Comparison of ENCODE assay signal across 13 cellular contexts in genomic region chr2:70068119-70068518, GRCh38. TPM values are rescaled to one million over a fixed set of nuclear protein-coding genes. Genes with fewer than 3 reads are reported as not detected.
DNase-seq lines count a peak whose midpoint lies in the region; ATAC-seq and TF ChIP-seq lines count a peak whose summit lies in the region.
"Had no signal": no experiment of that assay in that cellular context is flagged by ENCODE, and none has a peak within 500 bp of the region (broad histone marks: within the 10 kb centered on the region; RNA-seq: fewer than 3 reads in every experiment).

No MANE protein-coding gene starts in this region.

- no peaks in the 10 kb centered on the region for H3K27me3 ChIP-seq in CD8-positive, alpha-beta T cell (ENCODE audit: insufficient read depth, low read length)
- no peaks in the 10 kb centered on the region for H3K27me3 ChIP-seq in esophagus squamous epithelium
- no peaks in the 10 kb centered on the region for H3K27me3 ChIP-seq in psoas muscle (ENCODE audit: insufficient read depth in 3 of 3, low read length in 2 of 3)

- intact Hi-C loops in CD8-positive, alpha-beta T cell (cut with DNase I, micrococcal nuclease): loop anchor here in 1 of 2 experiments (5.0 kb wide), 1 partner anchor 151 kb away; the partner anchor contains the start of gene MXD1
- intact Hi-C loops in esophagus squamous epithelium (cut with DNase I): no loop called here
- intact Hi-C loops in psoas muscle (cut with DNase I): loop anchor here in 1 of 2 donors (5.0 kb wide), 1 partner anchor 156 kb away; no protein-coding TSS in a partner anchor

- H3K4me1 ChIP-seq in CD8-positive, alpha-beta T cell (ENCODE audit: insufficient read depth, low read length): peaks cover 36% of the 10 kb centered on the region
- H3K4me1 ChIP-seq in esophagus squamous epithelium (peaks cover 5 to 41% (median 19%) of the 10 kb centered on the region in 3 donors), psoas muscle (peaks cover 28% of the 10 kb centered on the region)

- H3K9me3 Mint-ChIP-seq in CD8-positive, alpha-beta T cell: no peaks in the 10 kb centered on the region
- no peaks in the 10 kb centered on the region for H3K9me3 Mint-ChIP-seq in WTC11

- H3K4me3 ChIP-seq in CD8-positive, alpha-beta T cell (ENCODE audit: low read depth, low read length): no peak overlapping the region
- H3K4me3 ChIP-seq in esophagus squamous epithelium (no peak overlapping the region), psoas muscle (no peak overlapping the region)
- H3K4me3 ChIP-seq: PC-9 had no signal

- WGBS in esophagus squamous epithelium, 2 donors: 81 to 98% methylated on average over 2 of the region's 3 CpGs
- 85 to 99% (median 92%) methylated on average over 3 of the region's 3 CpGs for WGBS in psoas muscle, 3 donors

- no peaks in the 10 kb centered on the region for H3K27me3 Mint-ChIP-seq in CD8-positive, alpha-beta T cell (ENCODE audit: low read depth)
- H3K27me3 Mint-ChIP-seq in WTC11 (ENCODE audit: low read depth): no peaks in the 10 kb centered on the region

- no peak for ATAC-seq in CD8-positive, alpha-beta T cell
- ATAC-seq in WTC11: no peak
- ATAC-seq in psoas muscle: no peak
- ATAC-seq in HG02763 (IDR thresholded peaks at IDR 0.05; ENCODE audit: unreplicated experiment): no peak
- ATAC-seq in GM19351 (IDR thresholded peaks at IDR 0.05; ENCODE audit: unreplicated experiment): no peak
- no peak for ATAC-seq in HG03175 (IDR thresholded peaks at IDR 0.05; ENCODE audit: unreplicated experiment)

- H3K27ac ChIP-seq in CD8-positive, alpha-beta T cell (ENCODE audit: low read depth, low read length): peak overlapping the region; percentile 32
- H3K27ac ChIP-seq in esophagus squamous epithelium (peak overlapping the region; percentile 51 to 87 (median 66)), psoas muscle (peak overlapping the region; percentile 83)

- H3K27ac Mint-ChIP-seq in CD8-positive, alpha-beta T cell: peak overlapping the region; percentile 88
- peak overlapping the region; percentile 87 for H3K27ac Mint-ChIP-seq in WTC11

- no peak for DNase-seq in CD8-positive, alpha-beta T cell
- DNase-seq in WTC11 (ENCODE audit: low spot score) (no peak), esophagus squamous epithelium (lab: John Stamatoyannopoulos, UW) (no peak), psoas muscle (no peak), ureter (ENCODE audit: low spot score) (no peak)
- DNase-seq: C1 segment of cervical spinal cord, caudate nucleus, GF-D8, NCI-H2227 treated with DMSO at 0.1 percent for 48 hours, PC-9 had no signal

- no peaks in the 10 kb centered on the region for H3K9me3 ChIP-seq in CD8-positive, alpha-beta T cell (ENCODE audit: low read length)
- H3K9me3 ChIP-seq in esophagus squamous epithelium: no peaks in the 10 kb centered on the region
- no peaks in the 10 kb centered on the region for H3K9me3 ChIP-seq in psoas muscle

- no peak for TF ChIP-seq CTCF in CD8-positive, alpha-beta T cell (IDR thresholded peaks at IDR 0.05)
- no peak for TF ChIP-seq CTCF in WTC11 (IDR thresholded peaks at IDR 0.05)
- TF ChIP-seq CTCF in esophagus squamous epithelium (IDR thresholded peaks at IDR 0.05): no peak
- TF ChIP-seq CTCF in psoas muscle (IDR thresholded peaks at IDR 0.05): no peak

- CTCF ChIA-PET in CD8-positive, alpha-beta T cell (lab: Charles Lee): interaction anchor here (0.7 to 4.3 kb wide), 5 partner anchors 17 to 155 kb away, joined by 3 to 58 read pairs (median 6); partner anchors contain the start of gene MXD1
- CTCF ChIA-PET in WTC11 (lab: Charles Lee): interaction anchor here (1.1 to 1.4 kb wide), 3 partner anchors 14 to 154 kb away, joined by 3 to 4 read pairs (median 3); partner anchors contain the start of gene MXD1

- H3K36me3 ChIP-seq in CD8-positive, alpha-beta T cell (ENCODE audit: insufficient read depth, low read length): peaks cover 2% of the 10 kb centered on the region
- H3K36me3 ChIP-seq in esophagus squamous epithelium (peaks cover 0 to 58% (median 0%) of the 10 kb centered on the region in 3 donors), psoas muscle (ENCODE audit: insufficient read depth in 1 of 2, low read depth in 1 of 2) (peaks cover 0 to 27% of the 10 kb centered on the region in 2 donors)

- no peak for TF ChIP-seq POLR2A in esophagus squamous epithelium (IDR thresholded peaks at IDR 0.05)

- POLR2A ChIA-PET in CD8-positive, alpha-beta T cell (lab: Charles Lee): interaction anchor here (1.0 to 4.8 kb wide), 5 partner anchors 17 to 154 kb away, joined by 3 to 43 read pairs (median 13); partner anchors contain the start of gene MXD1
- POLR2A ChIA-PET in WTC11 (lab: Charles Lee): interaction anchor here (0.7 to 1.3 kb wide), 2 partner anchors 75 to 154 kb away, joined by 4 to 5 read pairs; no protein-coding TSS in a partner anchor

- peak overlapping the region; percentile 40 for H3K4me3 Mint-ChIP-seq in CD8-positive, alpha-beta T cell
- no peak overlapping the region for H3K4me3 Mint-ChIP-seq in WTC11

- peaks cover 51% of the 10 kb centered on the region for H3K36me3 Mint-ChIP-seq in CD8-positive, alpha-beta T cell
- H3K36me3 Mint-ChIP-seq in WTC11: peaks cover 14% of the 10 kb centered on the region

- peaks cover 50% of the 10 kb centered on the region for H3K4me1 Mint-ChIP-seq in CD8-positive, alpha-beta T cell (ENCODE audit: low read depth)
- H3K4me1 Mint-ChIP-seq in WTC11: peaks cover 4% of the 10 kb centered on the region

TF ChIP-seq in WTC11, 78 proteins besides CTCF, POLR2A, EP300 and RAD21:
- no peak for TF ChIP-seq ZNF532 (CRISPR knock-in tag; IDR thresholded peaks at IDR 0.05; ENCODE audit: borderline replicate concordance)

RNA-seq across cellular contexts. Expression of gene PCBP1, which starts 19.2 kb away (rescaled TPM):
- 100 to 1,000 TPM; 239 to 255 TPM for total RNA-seq in CD8-positive, alpha-beta T cell
- 489 to 528 TPM (median 518 TPM) in 3 replicates for total RNA-seq in WTC11 (2021)
- 100 to 1,000 TPM in 3 of 4 donors, 10 to 100 TPM in 1; 96.8 to 205 (median 177) TPM for total RNA-seq in esophagus squamous epithelium
- 100 to 1,000 TPM; 423 to 683 (median 522) TPM for total RNA-seq in psoas muscle
- 100 to 1,000 TPM; 522 to 746 (median 549) TPM for polyA plus RNA-seq in psoas muscle
- 284 TPM for total RNA-seq in ureter

Comparison
In these comparisons a context has a peak if more than half of its experiments do, and no peak if none do; other contexts are left out.
1. H3K27ac ChIP-seq: peak in every context shown above with its lines; median percentile 83 in psoas muscle; 66 in esophagus squamous epithelium; 32 in CD8-positive, alpha-beta T cell.